In the genomic region with DNA sequence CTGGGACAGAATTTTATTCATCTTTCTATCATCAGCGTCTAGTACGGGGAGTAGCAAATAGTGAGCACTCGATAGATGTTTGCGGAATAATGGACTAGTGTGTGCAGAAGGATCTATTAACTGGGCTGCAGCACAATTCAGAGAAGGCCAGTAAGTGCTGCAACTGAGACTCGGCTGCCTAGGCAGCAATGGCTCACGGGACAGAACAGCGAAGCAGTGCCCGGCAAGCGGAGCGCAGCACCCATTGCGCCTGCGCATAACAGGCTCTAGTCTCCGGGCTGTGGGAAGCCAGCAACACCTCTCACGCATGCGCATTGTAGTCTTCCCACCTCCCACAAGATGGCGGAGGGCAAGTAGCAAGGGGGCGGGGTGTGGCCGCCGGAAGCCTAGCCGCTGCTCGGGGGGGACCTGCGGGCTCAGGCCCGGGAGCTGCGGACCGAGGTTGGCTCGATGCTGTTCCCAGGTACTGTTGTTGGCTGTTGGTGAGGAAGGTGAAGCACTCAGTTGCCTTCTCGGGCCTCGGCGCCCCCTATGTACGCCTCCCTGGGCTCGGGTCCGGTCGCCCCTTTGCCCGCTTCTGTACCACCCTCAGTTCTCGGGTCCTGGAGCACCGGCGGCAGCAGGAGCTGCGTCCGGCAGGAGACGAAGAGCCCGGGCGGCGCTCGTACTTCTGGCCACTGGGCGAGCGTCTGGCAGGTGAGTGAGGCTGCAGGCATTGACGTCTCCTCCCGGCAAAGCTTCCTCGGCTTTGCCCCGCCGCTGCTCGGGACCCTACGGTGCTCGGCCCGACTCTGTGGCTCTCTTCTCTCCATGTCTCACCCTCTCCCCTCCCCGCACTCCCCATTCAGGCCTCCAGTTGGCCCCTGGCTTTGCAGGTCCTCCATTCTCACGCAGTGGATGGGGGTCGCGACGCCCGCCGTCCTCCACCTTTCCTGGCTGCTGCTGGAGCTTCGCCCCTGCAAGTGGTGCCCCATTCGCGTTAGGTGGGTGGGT, we compare ENCODE assay signal across 8 cellular contexts.
DNase-seq lines count a peak whose midpoint lies in the region; ATAC-seq and TF ChIP-seq lines count a peak whose summit lies in the region.

No MANE protein-coding gene starts in this region.

- peak overlapping the region; percentile 93 for H3K27ac Mint-ChIP-seq in activated naive CD4-positive, alpha-beta T cell treated with anti-CD3 and anti-CD28 coated beads, Interleukin-2, amount 50 U/mL, for 24 hours

- no peaks in the 10 kb centered on the region for H3K36me3 ChIP-seq in SK-N-MC (ENCODE audit: insufficient read depth, low read length)

- POLR2A ChIA-PET in GM10248 (lab: Yijun Ruan, JAX) = interaction anchor here (0.8 kb wide), 1 partner anchor 32 kb away, joined by 3 read pairs; no protein-coding TSS in a partner anchor

- DNase-seq in GM10248 (ENCODE audit: extremely low spot score) (peak; percentile 98), NCI-H1048 (lab: John Stamatoyannopoulos, UW) (peak; percentile 95), SK-N-MC (ENCODE audit: low read depth, low spot score) (peak; percentile 92), globus pallidus (ENCODE audit: low spot score) (peak; percentile 99), non-pigmented ciliary epithelial cell (ENCODE audit: low read depth) (peak; percentile 96), superior temporal gyrus (ENCODE audit: extremely low spot score) (peak; percentile 99)

- H3K9me3 ChIP-seq in SK-N-MC (ENCODE audit: low read depth, low read length) = no peaks in the 10 kb centered on the region

- H3K36me3 Mint-ChIP-seq in activated naive CD4-positive, alpha-beta T cell treated with anti-CD3 and anti-CD28 coated beads, Interleukin-2, amount 50 U/mL, for 24 hours = peaks cover under 1% of the 10 kb centered on the region

- no peak for TF ChIP-seq CTCF in GM10248 (IDR thresholded peaks at IDR 0.05; ENCODE audit: control extremely low read depth, extremely low read depth, low read depth, missing control alignments)

- CTCF ChIA-PET in GM10248 (lab: Yijun Ruan, JAX) = interaction anchor here (0.7 to 4.6 kb wide), 4 partner anchors 10 to 157 kb away, joined by 3 to 22 read pairs (median 8); no protein-coding TSS in a partner anchor

- peaks cover 59% of the 10 kb centered on the region for H3K4me1 Mint-ChIP-seq in activated naive CD4-positive, alpha-beta T cell treated with anti-CD3 and anti-CD28 coated beads, Interleukin-2, amount 50 U/mL, for 24 hours

- no peaks in the 10 kb centered on the region for H3K9me3 Mint-ChIP-seq in activated naive CD4-positive, alpha-beta T cell treated with anti-CD3 and anti-CD28 coated beads, Interleukin-2, amount 50 U/mL, for 24 hours

- peak overlapping the region; percentile 88 for H3K9ac ChIP-seq in SK-N-MC (ENCODE audit: insufficient read length)

- H3K4me3 Mint-ChIP-seq in activated naive CD4-positive, alpha-beta T cell treated with anti-CD3 and anti-CD28 coated beads, Interleukin-2, amount 50 U/mL, for 24 hours = peak overlapping the region; percentile 94

- H3K4me3 ChIP-seq in SK-N-MC = peak overlapping the region; percentile 90

- peak overlapping the region; percentile 42 for H3K27ac ChIP-seq in SK-N-MC

- ATAC-seq in HG02588 (IDR thresholded peaks at IDR 0.05; ENCODE audit: unreplicated experiment) = peak; percentile 95

- no peaks in the 10 kb centered on the region for H3K27me3 Mint-ChIP-seq in activated naive CD4-positive, alpha-beta T cell treated with anti-CD3 and anti-CD28 coated beads, Interleukin-2, amount 50 U/mL, for 24 hours

Comparison
In these comparisons a context has a peak if more than half of its experiments do, and no peak if none do; other contexts are left out.
1. Peak in every context shown above with its lines: DNase-seq, ATAC-seq, H3K4me3 ChIP-seq and H3K27ac ChIP-seq.